1 cellular context compared by ENCODE assay signal in genomic region chr22:21816787-21817496, GRCh38.
TF ChIP-seq lines count a peak whose summit lies in the region.

No MANE protein-coding gene starts in this region.

TF ChIP-seq in GM12878, 131 proteins besides CTCF, POLR2A, EP300 and RAD21 (continued from another document):
- TF ChIP-seq ZBTB11 (CRISPR knock-in tag; IDR thresholded peaks at IDR 0.05) (no peak), EED (IDR thresholded peaks at IDR 0.05; ENCODE audit: low read depth) (peak; percentile 53; the same call in 1 of the 2 replicates), PBX3 (IDR thresholded peaks at IDR 0.05; ENCODE audit: insufficient replicate concordance, low read depth, low read length) (no peak), TCF12 (IDR thresholded peaks at IDR 0.05; ENCODE audit: low read depth, low read length) (no peak), CUX1 (IDR thresholded peaks at IDR 0.05; ENCODE audit: insufficient replicate concordance, low read depth, low read length) (no peak), RAD51 (IDR thresholded peaks at IDR 0.05) (no peak), GATAD2B (conservative IDR thresholded peaks at IDR 0.05; ENCODE audit: low read depth) (0 out of 2 replicates have a peak, but pooled peaks have one; percentile 33), BRCA1 (IDR thresholded peaks at IDR 0.05; ENCODE audit: low read depth, low read length) (no peak)
